Comparison of ENCODE assay signal across 9 cellular contexts in genomic region chr18:4455113-4455811, GRCh38. TPM values are rescaled to one million over a fixed set of nuclear protein-coding genes. Genes with fewer than 3 reads are reported as not detected.
DNase-seq lines count a peak whose midpoint lies in the region; ATAC-seq, FAIRE-seq and TF ChIP-seq lines count a peak whose summit lies in the region.
"Had no signal": no experiment of that assay in that cellular context is flagged by ENCODE, and none has a peak within 500 bp of the region (broad histone marks: within the 10 kb centered on the region; RNA-seq: fewer than 3 reads in every experiment).

DLGAP1 (minus strand) TSS chr18:4455307.

- H3K27ac ChIP-seq in PC-3 (ENCODE audit: low read length) (no peak within 1 kb of the TSS), ovary (no peak within 1 kb of the TSS)
- H3K27ac ChIP-seq in CD8-positive, alpha-beta T cell (ENCODE audit: low read depth, low read length): no peak within 1 kb of the TSS
- H3K27ac ChIP-seq: epithelial cell of prostate had no signal

- ATAC-seq in GM21526 (IDR thresholded peaks at IDR 0.05; ENCODE audit: low FRiP score, unreplicated experiment) (peak; percentile 88), PC-3 (peak; percentile 61)
- no peak for ATAC-seq in stimulated activated naive CD8-positive, alpha-beta T cell treated with anti-CD3 and anti-CD28 coated beads, Interleukin-15, amount 100 ng/mL, for 72 hours
- ATAC-seq in CD8-positive, alpha-beta T cell: no peak

- TF ChIP-seq CTCF in PC-3 (conservative IDR thresholded peaks at IDR 0.05; ENCODE audit: low read depth, low read length): no peak
- no peak for TF ChIP-seq CTCF in ovary (IDR thresholded peaks at IDR 0.05)
- no peak for TF ChIP-seq CTCF in CD8-positive, alpha-beta T cell (IDR thresholded peaks at IDR 0.05)

- no peaks in the 10 kb centered on the region for H3F3A ChIP-seq in PC-3 (ENCODE audit: low read length, unreplicated experiment)

- peak within 1 kb of the TSS; percentile 67 for H3K4me2 ChIP-seq in PC-3 (ENCODE audit: low read length)

- peaks cover 40% of the 10 kb centered on the region for H3K27me3 Mint-ChIP-seq in stimulated activated naive CD8-positive, alpha-beta T cell treated with anti-CD3 and anti-CD28 coated beads, Interleukin-15, amount 100 ng/mL, for 72 hours
- peaks cover 26% of the 10 kb centered on the region for H3K27me3 Mint-ChIP-seq in CD8-positive, alpha-beta T cell (ENCODE audit: low read depth)

- H3K4me1 ChIP-seq in PC-3 (ENCODE audit: insufficient read depth, low read length) (no peaks in the 10 kb centered on the region), ovary (ENCODE audit: insufficient read depth) (no peaks in the 10 kb centered on the region)
- no peaks in the 10 kb centered on the region for H3K4me1 ChIP-seq in CD8-positive, alpha-beta T cell (ENCODE audit: insufficient read depth, low read length)

- WGBS in ovary, 3 donors: 0 to 3% (median 1%) methylated on average over 36 to 75 of the region's 75 CpGs

- H3K9me2 ChIP-seq in PC-3 (replicated peaks; ENCODE audit: low read length): no peaks in the 10 kb centered on the region

- no peak for TF ChIP-seq EP300 in ovary (IDR thresholded peaks at IDR 0.05)

- H3K4me1 Mint-ChIP-seq in stimulated activated naive CD8-positive, alpha-beta T cell treated with anti-CD3 and anti-CD28 coated beads, Interleukin-15, amount 100 ng/mL, for 72 hours: peaks cover 5% of the 10 kb centered on the region
- H3K4me1 Mint-ChIP-seq in CD8-positive, alpha-beta T cell (ENCODE audit: low read depth): no peaks in the 10 kb centered on the region

- H3K9me3 ChIP-seq in PC-3 (ENCODE audit: low read length) (0 out of 2 replicates have a peak, but pooled peaks cover 5% of the 10 kb centered on the region), ovary (no peaks in the 10 kb centered on the region)
- no peaks in the 10 kb centered on the region for H3K9me3 ChIP-seq in CD8-positive, alpha-beta T cell (ENCODE audit: low read length)

- peak; percentile 10 for DNase-seq in GM03348 (ENCODE audit: low spot score)
- peak; percentile 17 for DNase-seq in PC-3
- peak; percentile 63 for DNase-seq in foreskin melanocyte
- peak; percentile 36 to 79 (median 66) for DNase-seq in ovary
- no peak for DNase-seq in GM12892 (ENCODE audit: insufficient read length)
- DNase-seq in stimulated activated naive CD8-positive, alpha-beta T cell treated with anti-CD3 and anti-CD28 coated beads, Interleukin-15, amount 100 ng/mL, for 72 hours: no peak
- DNase-seq in CD8-positive, alpha-beta T cell: no peak

- peak within 1 kb of the TSS in 1 of 2 donors; percentile 42 for H3K4me3 Mint-ChIP-seq in stimulated activated naive CD8-positive, alpha-beta T cell treated with anti-CD3 and anti-CD28 coated beads, Interleukin-15, amount 100 ng/mL, for 72 hours
- H3K4me3 Mint-ChIP-seq in CD8-positive, alpha-beta T cell: no peak within 1 kb of the TSS

- H3K9me3 Mint-ChIP-seq in stimulated activated naive CD8-positive, alpha-beta T cell treated with anti-CD3 and anti-CD28 coated beads, Interleukin-15, amount 100 ng/mL, for 72 hours: peaks cover 11 to 26% of the 10 kb centered on the region in 2 donors
- H3K9me3 Mint-ChIP-seq in CD8-positive, alpha-beta T cell: peaks cover 10% of the 10 kb centered on the region

- BruUV-seq in PC-3 (replicated peaks; lab: Mats Ljungman, UMichigan): no TSS peak

- CTCF ChIA-PET in PC-3 (lab: Charles Lee): no interaction called here
- CTCF ChIA-PET in CD8-positive, alpha-beta T cell (lab: Charles Lee): no interaction called here

- TF ChIP-seq POLR2A in ovary (IDR thresholded peaks at IDR 0.05): peak; percentile 17
- no peak for TF ChIP-seq POLR2A in GM12892 (IDR thresholded peaks at IDR 0.05; ENCODE audit: low read depth, low read length)

- POLR2A ChIA-PET in PC-3 (lab: Charles Lee; ENCODE audit: unreplicated experiment): no interaction called here
- POLR2A ChIA-PET in CD8-positive, alpha-beta T cell (lab: Charles Lee): no interaction called here

- no peaks in the 10 kb centered on the region for H3K36me3 Mint-ChIP-seq in CD8-positive, alpha-beta T cell

- H4K20me1 ChIP-seq in PC-3 (ENCODE audit: low read length): no peaks in the 10 kb centered on the region

- H3K79me2 ChIP-seq in PC-3 (ENCODE audit: low read length): no peaks in the 10 kb centered on the region

- H3K36me3 ChIP-seq in PC-3 (ENCODE audit: low read depth, low read length) (no peaks in the 10 kb centered on the region), ovary (no peaks in the 10 kb centered on the region)
- no peaks in the 10 kb centered on the region for H3K36me3 ChIP-seq in CD8-positive, alpha-beta T cell (ENCODE audit: insufficient read depth, low read length)

- intact Hi-C loops in PC-3 (cut with micrococcal nuclease): no loop called here
- intact Hi-C loops in ovary (cut with DNase I): no loop called here
- intact Hi-C loops in CD8-positive, alpha-beta T cell (cut with DNase I, micrococcal nuclease): no loop called here

- H3K9ac ChIP-seq in PC-3 (ENCODE audit: low read length): no peak within 1 kb of the TSS

- FAIRE-seq in GM12892 (lab: Jason Lieb, UNC): no peak

- H3K27me3 ChIP-seq in PC-3 (ENCODE audit: low read length): peaks cover 31% of the 10 kb centered on the region
- no peaks in the 10 kb centered on the region for H3K27me3 ChIP-seq in ovary
- peaks cover 5% of the 10 kb centered on the region for H3K27me3 ChIP-seq in CD8-positive, alpha-beta T cell (ENCODE audit: insufficient read depth, low read length)

- H3K4me3 ChIP-seq in PC-3 (ENCODE audit: low read length) (peak within 1 kb of the TSS; percentile 44), ovary (peak within 1 kb of the TSS; percentile 32)
- no peak within 1 kb of the TSS for H3K4me3 ChIP-seq in CD8-positive, alpha-beta T cell (ENCODE audit: low read depth, low read length)

- H3K27ac Mint-ChIP-seq in stimulated activated naive CD8-positive, alpha-beta T cell treated with anti-CD3 and anti-CD28 coated beads, Interleukin-15, amount 100 ng/mL, for 72 hours: no peak within 1 kb of the TSS
- H3K27ac Mint-ChIP-seq in CD8-positive, alpha-beta T cell: no peak within 1 kb of the TSS

- H2AFZ ChIP-seq in PC-3 (ENCODE audit: low read length): peak within 1 kb of the TSS; percentile 59; the same call in 1 of the 2 replicates

RNA-seq across cellular contexts. Expression of gene DLGAP1, which starts in this region (rescaled TPM):
- total RNA-seq in PC-3 (2014; rRNA removed) (not detected in 2 replicates), ovary (10 to 100 TPM in 3 of 7 donors, 1 to 10 TPM in 4; 2.4 to 42.7 (median 9.8) TPM)
- polyA plus RNA-seq in ovary: 1 to 10 TPM; 2.0 to 3.8 TPM
- 1.5 TPM for polyA plus RNA-seq in GM12892 (2012; ENCODE audit: missing spikeins)
- total RNA-seq in CD8-positive, alpha-beta T cell: not detected

Comparison
In these comparisons a context has a peak if more than half of its experiments do, and no peak if none do; other contexts are left out.
1. Peak in DNase-seq, ATAC-seq, H3K4me3 ChIP-seq and H3K4me2 ChIP-seq in PC-3; RNA of the gene not detected or under 1 TPM.
2. DNase-seq: peak in GM03348 (single experiment), foreskin melanocyte (single experiment) and ovary (5 of 5); none in GM12892 (single experiment), stimulated activated naive CD8-positive, alpha-beta T cell treated with anti-CD3 and anti-CD28 coated beads, Interleukin-15, amount 100 ng/mL, for 72 hours (0 of 2) and CD8-positive, alpha-beta T cell (0 of 7).